Comparison of ENCODE assay signal across 8 cellular contexts in genomic region chr12:47085815-47086252, GRCh38. TPM values are rescaled to one million over a fixed set of nuclear protein-coding genes. Genes with fewer than 3 reads are reported as not detected.
A peak's percentile ranks its signal among the peaks of the same experiment; 100 is the strongest.
DNase-seq lines count a peak whose midpoint lies in the region; ATAC-seq and TF ChIP-seq lines count a peak whose summit lies in the region.

No MANE protein-coding gene starts in this region.

- peak; percentile 82 to 95 (median 90) for ATAC-seq in T-cell (replicated peaks in 1 of 4)
- ATAC-seq in HG03457 (IDR thresholded peaks at IDR 0.05; ENCODE audit: unreplicated experiment) = no peak
- no peak for ATAC-seq in GM19324 (IDR thresholded peaks at IDR 0.05; ENCODE audit: low FRiP score, unreplicated experiment)

- peaks cover 59 to 64% (median 59%) of the 10 kb centered on the region in 3 donors for H3K4me1 Mint-ChIP-seq in T-cell

- H3K9ac ChIP-seq in HUES6 (ENCODE audit: low read length) = peak overlapping the region; percentile 58

- POLR2A ChIA-PET in T-cell (lab: Charles Lee) = interaction anchor here (0.6 to 1.0 kb wide), 3 partner anchors 10 to 122 kb away, joined by 3 to 21 read pairs (median 4); no protein-coding TSS in a partner anchor

- H3K27me3 ChIP-seq in HUES6 (ENCODE audit: control insufficient read depth, insufficient read depth, low read length) (no peaks in the 10 kb centered on the region), osteoblast (ENCODE audit: insufficient read depth, low read length) (no peaks in the 10 kb centered on the region)

- H3K36me3 Mint-ChIP-seq in T-cell = peaks cover 8% of the 10 kb centered on the region

- H3K79me2 ChIP-seq in osteoblast (ENCODE audit: insufficient read depth, low read length) = peaks cover 4% of the 10 kb centered on the region

- no peaks in the 10 kb centered on the region for H3K27me3 Mint-ChIP-seq in T-cell

- peak overlapping the region; percentile 63 for H3K4me2 ChIP-seq in osteoblast (ENCODE audit: insufficient read depth, low read length)

- H3K36me3 ChIP-seq in HUES6 (ENCODE audit: control insufficient read depth, insufficient read depth, low read length) (no peaks in the 10 kb centered on the region), osteoblast (ENCODE audit: insufficient read depth, low read length) (no peaks in the 10 kb centered on the region)

- H2AFZ ChIP-seq in osteoblast (ENCODE audit: low read length) = no peak overlapping the region

- H3K9me3 ChIP-seq in HUES6 (ENCODE audit: control insufficient read depth, insufficient read depth, low read depth, low read length) (peaks cover under 1% of the 10 kb centered on the region; the same call in 1 of the 2 replicates), osteoblast (ENCODE audit: low read depth, low read length) (no peaks in the 10 kb centered on the region)

- H4K20me1 ChIP-seq in osteoblast (ENCODE audit: insufficient read depth, low read length) = no peaks in the 10 kb centered on the region

- H3K4me1 ChIP-seq in HUES6 (ENCODE audit: control insufficient read depth, insufficient read depth, low read length) (peaks cover 63% of the 10 kb centered on the region), osteoblast (ENCODE audit: insufficient read depth, low read length) (peaks cover 81% of the 10 kb centered on the region)

- H3K27ac Mint-ChIP-seq in T-cell = peak overlapping the region; percentile 93 to 95

- H3K4me3 ChIP-seq in HUES6 (ENCODE audit: low read depth, low read length) (peak overlapping the region; percentile 18; the same call in 1 of the 2 replicates), osteoblast (ENCODE audit: insufficient read depth, low read length) (no peak overlapping the region)

- CTCF ChIA-PET in T-cell (lab: Charles Lee) = interaction anchor here in 1 of 2 donors (1.0 to 2.6 kb wide), 3 partner anchors 10 to 312 kb away, joined by 5 to 6 read pairs (median 6); no protein-coding TSS in a partner anchor

- no peak for TF ChIP-seq CTCF in osteoblast (IDR thresholded peaks at IDR 0.05; ENCODE audit: extremely low read depth, low read depth, low read length)

- H3K9me3 Mint-ChIP-seq in T-cell = peaks cover 0 to 13% (median under 1%) of the 10 kb centered on the region in 3 donors

- peak; percentile 98 for DNase-seq in DMS53 treated with DMSO at 0.1 percent for 48 hours (lab: John Stamatoyannopoulos, UW; ENCODE audit: unreplicated experiment)
- peak in 14 of 34 experiments; percentile 6 to 44 (median 21) for DNase-seq in T-cell
- DNase-seq in central memory CD4-positive, alpha-beta T cell = peak; percentile 41
- DNase-seq in osteoblast (ENCODE audit: insufficient read length, low spot score, missing footprints) = peak; percentile 34
- no peak for DNase-seq in NCI-H526 (lab: John Stamatoyannopoulos, UW)

- H3K27ac ChIP-seq in HUES6 (ENCODE audit: low read depth, low read length) (peak overlapping the region; percentile 72; the same call in 1 of the 2 replicates), osteoblast (ENCODE audit: low read depth, low read length) (peak overlapping the region; percentile 92)

- H3K4me3 Mint-ChIP-seq in T-cell = peak overlapping the region in 1 of 3 donors; percentile 40

RNA-seq across cellular contexts. Expression of gene AMIGO2, which starts 6.1 kb away (rescaled TPM):
- total RNA-seq in T-cell (10 to 100 TPM in 3 of 5 donors, 1 to 10 TPM in 2; 9.6 to 15.4 (median 14.2) TPM), osteoblast (5.6 and 8.0 TPM in 2 replicates)

RNA-seq across cellular contexts. Expression of gene PCED1B, which starts 6.4 kb away (rescaled TPM):
- 100 to 1,000 TPM in 4 of 5 donors, 10 to 100 TPM in 1; 53.7 to 159 (median 119) TPM for total RNA-seq in T-cell
- 0.29 and 0.36 TPM in 2 replicates for total RNA-seq in osteoblast

Comparison
In these comparisons a context has a peak if more than half of its experiments do, and no peak if none do; other contexts are left out.
1. DNase-seq: peak in DMS53 treated with DMSO at 0.1 percent for 48 hours (single experiment), central memory CD4-positive, alpha-beta T cell (single experiment) and osteoblast (single experiment); none in NCI-H526 (0 of 2).
2. ATAC-seq: peak in T-cell (4 of 4); none in HG03457 (single experiment) and GM19324 (single experiment).
3. RNA of gene PCED1B, which starts 6.4 kb away (total RNA-seq): 53.7 to 159 TPM in T-cell; 0.29 to 0.36 TPM in osteoblast; every median in the first group is over 10 times any median in the second.